In genomic region chr1:234368320-234369032, GRCh38 we compare ENCODE assay signal across 18 cellular contexts. TPM values are rescaled to one million over a fixed set of nuclear protein-coding genes. Genes with fewer than 3 reads are reported as not detected.
DNase-seq lines count a peak whose midpoint lies in the region; ATAC-seq and TF ChIP-seq lines count a peak whose summit lies in the region.
"Had no signal": no experiment of that assay in that cellular context is flagged by ENCODE, and none has a peak within 500 bp of the region (broad histone marks: within the 10 kb centered on the region; RNA-seq: fewer than 3 reads in every experiment).

No MANE protein-coding gene starts in this region.

- in situ Hi-C loops in mammary epithelial cell (cut with MboI; ENCODE audit: low sequenced_read_pairs in 2 of 2): no loop called here

- intact Hi-C loops in mammary epithelial cell (cut with micrococcal nuclease): no loop called here

- H3K79me2 ChIP-seq in mammary epithelial cell (ENCODE audit: insufficient read depth, low read length): peaks cover 13% of the 10 kb centered on the region

- DNase-seq in activated T-cell treated with anti-CD3 and anti-CD28 coated beads, Interleukin-2, amount 50 U/mL, for 4 hours: peak; percentile 7
- DNase-seq in activated T-cell treated with anti-CD3 and anti-CD28 coated beads for 4 hours (no peak), anterior cingulate cortex (lab: John Stamatoyannopoulos, UW) (peak in 32 of 58 donors; percentile 5 to 82 (median 30)), mammary epithelial cell (no peak), NCI-H2196 treated with DMSO at 0.1 percent for 48 hours (lab: John Stamatoyannopoulos, UW; ENCODE audit: unreplicated experiment) (no peak)
- DNase-seq in T-helper 2 cell treated with Interferon-gamma antibody and Interleukin-4, amounts not matched to agents 5 μg/mL and 100 μg/mL, for 36 hours (ENCODE audit: low spot score): peak; percentile 20
- peak; percentile 21 for DNase-seq in stimulated activated CD4-positive, alpha-beta T cell treated with anti-CD3 and anti-CD28 coated beads, Interleukin-4, amount 100 ng/mL, for 1 hour
- DNase-seq: body of pancreas; DND-41; effector CD4-positive, alpha-beta T cell; gastrocnemius medialis; GOT3; immature natural killer cell; mesendoderm; PC-3 had no signal

- no TSS peak for BruUV-seq in mammary epithelial cell (replicated peaks; lab: Mats Ljungman, UMichigan)

- H2AFZ ChIP-seq in mammary epithelial cell (ENCODE audit: low read depth, low read length): no peak overlapping the region

- H3K4me3 Mint-ChIP-seq in activated T-cell treated with anti-CD3 and anti-CD28 coated beads, Interleukin-2, amount 50 U/mL, for 4 hours: peak overlapping the region; percentile 42
- peak overlapping the region; percentile 0 for H3K4me3 Mint-ChIP-seq in T-helper 2 cell treated with Interferon-gamma antibody and Interleukin-4, amounts not matched to agents 5 μg/mL and 100 μg/mL, for 36 hours
- H3K4me3 Mint-ChIP-seq: immature natural killer cell had no signal

- dilution Hi-C loops in mammary epithelial cell (cut with HindIII; ENCODE audit: low sequenced_read_pairs): no loop called here

- no peaks in the 10 kb centered on the region for H3K36me3 Mint-ChIP-seq in activated T-cell treated with anti-CD3 and anti-CD28 coated beads, Interleukin-2, amount 50 U/mL, for 4 hours (ENCODE audit: insufficient read depth)
- H3K36me3 Mint-ChIP-seq in T-helper 2 cell treated with Interferon-gamma antibody and Interleukin-4, amounts not matched to agents 5 μg/mL and 100 μg/mL, for 36 hours (ENCODE audit: low read depth): peaks cover 2% of the 10 kb centered on the region
- H3K36me3 Mint-ChIP-seq: immature natural killer cell had no signal

- no peak overlapping the region for H3K27ac ChIP-seq in mammary epithelial cell (ENCODE audit: insufficient read depth, low read depth, low read length)
- H3K27ac ChIP-seq: body of pancreas, gastrocnemius medialis, HL-60, vagina had no signal

- no peaks in the 10 kb centered on the region for H4K20me1 ChIP-seq in mammary epithelial cell (ENCODE audit: insufficient read depth, low read length)

- no peaks in the 10 kb centered on the region for H3K9me3 ChIP-seq in mammary epithelial cell (replicated peaks; ENCODE audit: insufficient read depth, low read length)
- H3K9me3 ChIP-seq: body of pancreas, gastrocnemius medialis, vagina had no signal

- peaks cover 36% of the 10 kb centered on the region for H3K4me1 Mint-ChIP-seq in activated T-cell treated with anti-CD3 and anti-CD28 coated beads, Interleukin-2, amount 50 U/mL, for 4 hours (ENCODE audit: low read depth)
- H3K4me1 Mint-ChIP-seq in T-helper 2 cell treated with Interferon-gamma antibody and Interleukin-4, amounts not matched to agents 5 μg/mL and 100 μg/mL, for 36 hours (ENCODE audit: low read depth): peaks cover 24% of the 10 kb centered on the region

- ATAC-seq in activated T-cell treated with anti-CD3 and anti-CD28 coated beads, Interleukin-2, amount 50 U/mL, for 4 hours: peak; percentile 11 to 18
- ATAC-seq in esophagus mucosa: no peak
- ATAC-seq: body of pancreas, gastrocnemius medialis, PC-3 had no signal

- H3K4me1 ChIP-seq in mammary epithelial cell (ENCODE audit: insufficient read depth, low read length): peaks cover 6% of the 10 kb centered on the region

- no peak overlapping the region for H3K4me2 ChIP-seq in mammary epithelial cell (ENCODE audit: insufficient read depth, low read depth, low read length)

- CTCF ChIA-PET in mammary epithelial cell (lab: Charles Lee; ENCODE audit: low non-redundant PET): no interaction called here

- no peak overlapping the region for H3K4me3 ChIP-seq in mammary epithelial cell (replicated peaks in 1 of 3; ENCODE audit: insufficient read depth in 1 of 3, low read depth in 2 of 3, low read length in 3 of 3)
- H3K4me3 ChIP-seq: body of pancreas, gastrocnemius medialis, vagina had no signal

- H3K36me3 ChIP-seq in mammary epithelial cell (ENCODE audit: insufficient read depth, low read length): no peaks in the 10 kb centered on the region
- H3K36me3 ChIP-seq: gastrocnemius medialis, vagina had no signal

- H3K9me3 Mint-ChIP-seq in activated T-cell treated with anti-CD3 and anti-CD28 coated beads, Interleukin-2, amount 50 U/mL, for 4 hours: no peaks in the 10 kb centered on the region
- no peaks in the 10 kb centered on the region for H3K9me3 Mint-ChIP-seq in T-helper 2 cell treated with Interferon-gamma antibody and Interleukin-4, amounts not matched to agents 5 μg/mL and 100 μg/mL, for 36 hours
- H3K9me3 Mint-ChIP-seq: immature natural killer cell had no signal

- WGBS in mammary epithelial cell (ENCODE audit: low coverage, missing lambda C conversion rate): 84% methylated on average over 12 of the region's 12 CpGs

- H3K27me3 Mint-ChIP-seq in activated T-cell treated with anti-CD3 and anti-CD28 coated beads, Interleukin-2, amount 50 U/mL, for 4 hours (ENCODE audit: low read depth): no peaks in the 10 kb centered on the region
- H3K27me3 Mint-ChIP-seq in T-helper 2 cell treated with Interferon-gamma antibody and Interleukin-4, amounts not matched to agents 5 μg/mL and 100 μg/mL, for 36 hours (ENCODE audit: low read depth): no peaks in the 10 kb centered on the region

- no peak for TF ChIP-seq CTCF in mammary epithelial cell (conservative IDR thresholded peaks at IDR 0.05 in 1 of 2, IDR thresholded peaks at IDR 0.05 in 1 of 2; ENCODE audit: extremely low read depth in 1 of 2, insufficient read depth in 1 of 2, low read depth in 1 of 2, low read length in 2 of 2)

- no peak overlapping the region for H3K27ac Mint-ChIP-seq in T-helper 2 cell treated with Interferon-gamma antibody and Interleukin-4, amounts not matched to agents 5 μg/mL and 100 μg/mL, for 36 hours
- H3K27ac Mint-ChIP-seq: immature natural killer cell had no signal

- H3K27me3 ChIP-seq in mammary epithelial cell (ENCODE audit: insufficient read depth, low read length): no peaks in the 10 kb centered on the region
- H3K27me3 ChIP-seq: body of pancreas, gastrocnemius medialis, vagina had no signal

- H3K9ac ChIP-seq in mammary epithelial cell (ENCODE audit: insufficient read depth, low read length): no peak overlapping the region

RNA-seq across cellular contexts. Expression of gene COA6, which starts 4.8 kb away (rescaled TPM):
- total RNA-seq in activated T-cell treated with anti-CD3 and anti-CD28 coated beads, Interleukin-2, amount 50 U/mL, for 4 hours: 10 to 100 TPM; 55.6 to 65.4 (median 62.8) TPM
- total RNA-seq in esophagus mucosa (33.2 TPM), mammary epithelial cell (10 to 100 TPM; 10.3 to 43.4 TPM)
- 26.0 TPM for polyA plus RNA-seq in mammary epithelial cell
- polyA minus RNA-seq in mammary epithelial cell: 6.5 TPM

Comparison
In these comparisons a context has a peak if more than half of its experiments do, and no peak if none do; other contexts are left out.
1. DNase-seq: peak in activated T-cell treated with anti-CD3 and anti-CD28 coated beads, Interleukin-2, amount 50 U/mL, for 4 hours (single experiment), T-helper 2 cell treated with Interferon-gamma antibody and Interleukin-4, amounts not matched to agents 5 μg/mL and 100 μg/mL, for 36 hours (single experiment), anterior cingulate cortex (32 of 58) and stimulated activated CD4-positive, alpha-beta T cell treated with anti-CD3 and anti-CD28 coated beads, Interleukin-4, amount 100 ng/mL, for 1 hour (single experiment); none in activated T-cell treated with anti-CD3 and anti-CD28 coated beads for 4 hours (single experiment), mammary epithelial cell (single experiment) and NCI-H2196 treated with DMSO at 0.1 percent for 48 hours (single experiment).